27 cellular contexts compared by ENCODE assay signal in genomic region chr3:12323237-12323636, GRCh38.
"Had no signal": no experiment of that assay in that cellular context is flagged by ENCODE, and none has a peak within 500 bp of the region (broad histone marks: within the 10 kb centered on the region; RNA-seq: fewer than 3 reads in every experiment).

No MANE protein-coding gene starts in this region.

- H3K9me3 ChIP-seq: adrenal gland, ascending aorta, colonic mucosa, ovary, psoas muscle, thyroid gland had no signal

- H3K27ac Mint-ChIP-seq: activated CD4-positive, alpha-beta T cell treated with anti-CD3 and anti-CD28 coated beads, Interleukin-2, amount 10 ng/mL, durations not matched to agents 24 days and 14 days; activated CD8-positive, alpha-beta T cell treated with anti-CD3 and anti-CD28 coated beads for 36 hours; activated naive CD4-positive, alpha-beta T cell treated with anti-CD3 and anti-CD28 coated beads, Interleukin-2, amount 50 U/mL, for 72 hours; immature natural killer cell; natural killer cell treated with Interleukin-12 subunit alpha and Interleukin-12 subunit beta and Interleukin-15 and Interleukin-18, amount 100 ng/mL, for 72 hours had no signal

- ATAC-seq: activated CD4-positive, CD25-positive, alpha-beta regulatory T cell treated with anti-CD3 and anti-CD28 coated beads, Interleukin-2, amount 50 U/mL, for 24 hours; activated CD8-positive, alpha-beta T cell treated with anti-CD3 and anti-CD28 coated beads for 36 hours; activated naive CD4-positive, alpha-beta T cell treated with anti-CD3 and anti-CD28 coated beads, Interleukin-2, amount 50 U/mL, for 72 hours; effector memory CD8-positive, alpha-beta T cell; esophagus mucosa; left ventricle myocardium superior; natural killer cell treated with Interleukin-12 subunit alpha and Interleukin-12 subunit beta and Interleukin-15 and Interleukin-18, amount 100 ng/mL, for 72 hours; psoas muscle; right cardiac atrium; stimulated activated naive CD8-positive, alpha-beta T cell treated with anti-CD3 and anti-CD28 coated beads, Interleukin-15, Interleukin-2, amounts not matched to agents 100 U/mL and 50 U/mL, for 24 hours had no signal

- H3K9me3 Mint-ChIP-seq: activated CD4-positive, alpha-beta T cell treated with anti-CD3 and anti-CD28 coated beads, Interleukin-2, amount 10 ng/mL, durations not matched to agents 24 days and 14 days; activated CD8-positive, alpha-beta T cell treated with anti-CD3 and anti-CD28 coated beads for 36 hours; activated naive CD4-positive, alpha-beta T cell treated with anti-CD3 and anti-CD28 coated beads, Interleukin-2, amount 50 U/mL, for 72 hours; effector memory CD8-positive, alpha-beta T cell; immature natural killer cell; natural killer cell treated with Interleukin-12 subunit alpha and Interleukin-12 subunit beta and Interleukin-15 and Interleukin-18, amount 100 ng/mL, for 72 hours had no signal

- H3K27me3 ChIP-seq: adrenal gland, ascending aorta, colonic mucosa, dorsolateral prefrontal cortex, ovary, thyroid gland had no signal

- H3K27ac ChIP-seq: adrenal gland, ascending aorta, colonic mucosa, dorsolateral prefrontal cortex, ovary, psoas muscle, thyroid gland, VCaP had no signal

- H3K4me1 Mint-ChIP-seq: immature natural killer cell had no signal

- H3K36me3 ChIP-seq: adrenal gland, ascending aorta, colonic mucosa, ovary, thyroid gland had no signal

- H3K36me3 Mint-ChIP-seq: activated naive CD4-positive, alpha-beta T cell treated with anti-CD3 and anti-CD28 coated beads, Interleukin-2, amount 50 U/mL, for 72 hours; immature natural killer cell; natural killer cell treated with Interleukin-12 subunit alpha and Interleukin-12 subunit beta and Interleukin-15 and Interleukin-18, amount 100 ng/mL, for 72 hours had no signal

- H3K4me3 ChIP-seq: adrenal gland, ascending aorta, colonic mucosa, dorsolateral prefrontal cortex, ovary, psoas muscle, thyroid gland had no signal

- H3K4me1 ChIP-seq: adrenal gland, ascending aorta, psoas muscle, thyroid gland had no signal

- DNase-seq: activated CD4-positive, alpha-beta T cell treated with anti-CD3 and anti-CD28 coated beads, Interleukin-2, amount 10 ng/mL, durations not matched to agents 24 days and 14 days; activated CD8-positive, alpha-beta T cell treated with anti-CD3 and anti-CD28 coated beads for 36 hours; activated gamma-delta T cell treated with Interleukin-2 at 50 U/mL for 16 hours; activated T-cell treated with anti-CD3 and anti-CD28 coated beads, Interleukin-2, amount 50 U/mL, for 1 hour; adrenal gland; central memory CD4-positive, alpha-beta T cell; colonic mucosa; dorsolateral prefrontal cortex; effector memory CD8-positive, alpha-beta T cell; foreskin melanocyte; immature natural killer cell; left ventricle myocardium superior; mammary epithelial cell; midbrain; ovary; psoas muscle; right cardiac atrium; stimulated activated CD4-positive, alpha-beta T cell treated with anti-CD3 and anti-CD28 coated beads, Interleukin-4, amount 100 ng/mL, for 24 hours; stimulated activated naive CD8-positive, alpha-beta T cell treated with anti-CD3 and anti-CD28 coated beads, Interleukin-15, Interleukin-2, amounts not matched to agents 100 U/mL and 50 U/mL, for 24 hours; substantia nigra; thyroid gland had no signal

- H3K4me3 Mint-ChIP-seq: activated CD4-positive, alpha-beta T cell treated with anti-CD3 and anti-CD28 coated beads, Interleukin-2, amount 10 ng/mL, durations not matched to agents 24 days and 14 days; activated CD8-positive, alpha-beta T cell treated with anti-CD3 and anti-CD28 coated beads for 36 hours; effector memory CD8-positive, alpha-beta T cell; immature natural killer cell; natural killer cell treated with Interleukin-12 subunit alpha and Interleukin-12 subunit beta and Interleukin-15 and Interleukin-18, amount 100 ng/mL, for 72 hours had no signal
